ENCODE assay signal across 8 cellular contexts in the genomic region with DNA sequence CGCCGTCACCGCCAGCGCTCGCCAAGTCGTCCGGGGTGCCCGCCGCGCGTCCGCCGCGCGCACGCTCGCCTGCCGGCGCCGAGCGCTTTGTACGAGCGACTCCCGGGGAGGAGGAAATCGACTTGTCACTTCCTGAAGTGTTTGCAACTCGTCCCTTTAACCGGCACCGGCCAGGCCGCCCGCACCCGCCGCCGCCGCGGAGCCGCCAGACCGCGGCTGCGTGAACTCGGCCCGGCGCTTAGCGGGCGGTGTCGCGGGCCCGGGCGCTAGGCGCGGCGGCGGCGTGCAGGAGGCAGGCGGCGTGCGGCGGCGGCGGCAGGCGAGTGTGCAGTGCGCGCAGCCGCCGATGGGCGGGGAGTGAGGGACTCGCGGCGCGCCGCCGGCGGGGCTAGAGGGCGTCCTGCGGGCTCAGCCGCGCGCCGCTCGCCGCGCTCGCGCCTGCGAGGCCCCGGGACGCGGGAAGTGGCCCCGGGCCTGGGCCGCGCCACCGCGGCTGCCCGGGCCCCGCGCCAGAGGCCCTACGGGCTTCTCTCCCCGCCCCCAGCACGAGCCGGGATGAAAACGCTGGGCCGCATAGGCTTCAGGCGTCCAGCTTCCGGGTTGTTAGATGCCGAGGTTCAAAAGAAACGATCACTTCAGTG. TPM values are rescaled to one million over a fixed set of nuclear protein-coding genes. Genes with fewer than 3 reads are reported as not detected.
DNase-seq lines count a peak whose midpoint lies in the region; ATAC-seq, FAIRE-seq and TF ChIP-seq lines count a peak whose summit lies in the region.

A gene with protein sequence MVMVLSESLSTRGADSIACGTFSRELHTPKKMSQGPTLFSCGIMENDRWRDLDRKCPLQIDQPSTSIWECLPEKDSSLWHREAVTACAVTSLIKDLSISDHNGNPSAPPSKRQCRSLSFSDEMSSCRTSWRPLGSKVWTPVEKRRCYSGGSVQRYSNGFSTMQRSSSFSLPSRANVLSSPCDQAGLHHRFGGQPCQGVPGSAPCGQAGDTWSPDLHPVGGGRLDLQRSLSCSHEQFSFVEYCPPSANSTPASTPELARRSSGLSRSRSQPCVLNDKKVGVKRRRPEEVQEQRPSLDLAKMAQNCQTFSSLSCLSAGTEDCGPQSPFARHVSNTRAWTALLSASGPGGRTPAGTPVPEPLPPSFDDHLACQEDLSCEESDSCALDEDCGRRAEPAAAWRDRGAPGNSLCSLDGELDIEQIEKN (minus strand): TSS at position 332 of the 641 bp plus-strand sequence. CDS start 37,665 bp downstream, outside the sequence.

- POLR2A ChIA-PET in activated CD8-positive, alpha-beta memory T cell treated with anti-CD3 and anti-CD28 coated beads for 36 hours (lab: Charles Lee) = interaction anchor here (0.6 kb wide), 1 partner anchor 290 kb away, joined by 5 read pairs; no protein-coding TSS in a partner anchor
- POLR2A ChIA-PET in H1 (lab: Charles Lee; ENCODE audit: partially characterized antibody) = no interaction called here

- H3K18ac ChIP-seq in H1 (ENCODE audit: extremely low read depth, low read length) = no peak within 1 kb of the TSS
- peak within 1 kb of the TSS; percentile 78 to 96 for H3K18ac ChIP-seq in mesenchymal stem cell (ENCODE audit: low read depth in 1 of 2, low read length in 2 of 2)

- peak within 1 kb of the TSS; percentile 90 to 91 for H3K4me2 ChIP-seq in H1 (ENCODE audit: insufficient read depth in 1 of 2, low read depth in 2 of 2, low read length in 2 of 2)
- peak within 1 kb of the TSS; percentile 99 for H3K4me2 ChIP-seq in mesenchymal stem cell (ENCODE audit: low read length, poor library complexity, severe bottlenecking)

- TF ChIP-seq RAD21 in H1 (IDR thresholded peaks at IDR 0.05 in 1 of 2, conservative IDR thresholded peaks at IDR 0.05 in 1 of 2; ENCODE audit: low read depth in 2 of 2, low read length in 2 of 2) = no peak

- no peak within 1 kb of the TSS for H3K27ac ChIP-seq in H1 (ENCODE audit: low read depth, low read length)
- H3K27ac ChIP-seq in mesenchymal stem cell (ENCODE audit: low read length, poor library complexity, severe bottlenecking) = peak within 1 kb of the TSS; percentile 13

- no peak within 1 kb of the TSS for H3K56ac ChIP-seq in H1 (replicated peaks; ENCODE audit: insufficient read length, low read depth, low read length)

- no peak within 1 kb of the TSS for H3K4ac ChIP-seq in H1 (replicated peaks; ENCODE audit: insufficient read length, low read depth, low read length)
- peak within 1 kb of the TSS in 1 of 2 experiments; percentile 67 for H3K4ac ChIP-seq in mesenchymal stem cell (ENCODE audit: low read depth in 1 of 2, low read length in 2 of 2)

- H2BK12ac ChIP-seq in H1 (ENCODE audit: low read depth, low read length) (no peak within 1 kb of the TSS), mesenchymal stem cell (ENCODE audit: low read length in 2 of 2) (no peak within 1 kb of the TSS)

- H2AK5ac ChIP-seq in H1 (ENCODE audit: low read depth, low read length) (no peak within 1 kb of the TSS), mesenchymal stem cell (ENCODE audit: low read length, severe bottlenecking) (no peak within 1 kb of the TSS)

- CTCF ChIA-PET in activated CD8-positive, alpha-beta memory T cell treated with anti-CD3 and anti-CD28 coated beads for 36 hours (lab: Charles Lee) = interaction anchor here (1.1 to 1.7 kb wide), 3 partner anchors 21 to 95 kb away, joined by 3 read pairs; no protein-coding TSS in a partner anchor
- CTCF ChIA-PET in H1 (lab: Charles Lee; ENCODE audit: partially characterized antibody) = interaction anchor here (1.2 to 4.1 kb wide), 5 partner anchors 10 to 214 kb away, joined by 3 to 17 read pairs (median 9); no protein-coding TSS in a partner anchor

- H2BK20ac ChIP-seq in H1 (ENCODE audit: low read length) = no peak within 1 kb of the TSS

- no peak within 1 kb of the TSS for H2AFZ ChIP-seq in H1 (ENCODE audit: low read length)
- peak within 1 kb of the TSS; percentile 69 for H2AFZ ChIP-seq in mesenchymal stem cell (ENCODE audit: low read depth, low read length)

- H3K4me3 ChIP-seq in H1 (ENCODE audit: extremely low read depth in 1 of 4, insufficient read depth in 2 of 4, low read depth in 3 of 4, low read length in 4 of 4) (peak within 1 kb of the TSS; percentile 55 to 78 (median 70)), mesenchymal stem cell (ENCODE audit: insufficient read depth in 1 of 2, low read depth in 1 of 2, low read length in 2 of 2) (peak within 1 kb of the TSS; percentile 80 to 82)

- peak in 1 of 3 experiments; percentile 2; a peak in 1 of 4 replicates for TF ChIP-seq CTCF in H1 (IDR thresholded peaks at IDR 0.05; ENCODE audit: control extremely low read depth in 1 of 3, insufficient read depth in 1 of 3, low read depth in 1 of 3, low read length in 3 of 3)

- peak; percentile 95 for DNase-seq in AG20443 (ENCODE audit: low spot score)
- DNase-seq in NCI-H774 (lab: John Stamatoyannopoulos, UW) = peak; percentile 57
- peak in 1 of 2 experiments; percentile 82 for DNase-seq in H1 (ENCODE audit: low read depth in 1 of 2, low spot score in 2 of 2)
- peak; percentile 82 for DNase-seq in mesenchymal stem cell
- DNase-seq in stimulated activated CD8-positive, alpha-beta memory T cell treated with anti-CD3 and anti-CD28 coated beads, Interleukin-12 subunit alpha, Interleukin-12 subunit beta, amount 100 ng/mL, for 24 hours (ENCODE audit: extremely low read depth) = peak; percentile 60

- H3K4me1 ChIP-seq in H1 (replicated peaks in 1 of 4; ENCODE audit: control insufficient read depth in 3 of 4, insufficient read depth in 4 of 4, low read length in 3 of 4) = peaks cover 17 to 29% (median 20%) of the 10 kb centered on the region in 4 experiments
- peaks cover 9% of the 10 kb centered on the region for H3K4me1 ChIP-seq in mesenchymal stem cell (ENCODE audit: control insufficient read depth, insufficient read depth, low read depth, low read length)

- no peak within 1 kb of the TSS for H4K91ac ChIP-seq in H1 (replicated peaks; ENCODE audit: insufficient read length, low read length)
- no peak within 1 kb of the TSS for H4K91ac ChIP-seq in mesenchymal stem cell (ENCODE audit: low read length)

- peaks cover 5 to 11% of the 10 kb centered on the region in 2 experiments for H4K20me1 ChIP-seq in H1 (replicated peaks in 1 of 2; ENCODE audit: control insufficient read depth in 1 of 2, insufficient read depth in 2 of 2, low read length in 2 of 2)

- H3K23ac ChIP-seq in H1 (ENCODE audit: insufficient read length) = no peak within 1 kb of the TSS
- H3K23ac ChIP-seq in mesenchymal stem cell (ENCODE audit: low read length in 2 of 2) = peak within 1 kb of the TSS in 1 of 2 experiments; percentile 89

- peaks cover 1 to 21% (median 14%) of the 10 kb centered on the region in 4 experiments; a peak in 6 of 7 replicates for H3K27me3 ChIP-seq in H1 (replicated peaks in 1 of 4; ENCODE audit: control insufficient read depth in 3 of 4, extremely low read depth in 1 of 4, insufficient read depth in 3 of 4, low read length in 3 of 4)
- no peaks in the 10 kb centered on the region for H3K27me3 ChIP-seq in mesenchymal stem cell (ENCODE audit: control insufficient read depth in 1 of 2, insufficient read depth in 1 of 2, low read length in 2 of 2)

- H3K9ac ChIP-seq in H1 (replicated peaks in 1 of 4; ENCODE audit: extremely low read depth in 1 of 4, low read depth in 3 of 4, low read length in 3 of 4) = peak within 1 kb of the TSS; percentile 32 to 68 (median 39); a peak in 5 of 7 replicates
- H3K9ac ChIP-seq in mesenchymal stem cell (ENCODE audit: low read length) = peak within 1 kb of the TSS; percentile 87

- no peak for FAIRE-seq in H1 (lab: Jason Lieb, UNC)

- no peak for TF ChIP-seq POLR2A in H1 (IDR thresholded peaks at IDR 0.05; ENCODE audit: control extremely low read depth in 1 of 2, low read depth in 2 of 2, low read length in 2 of 2)

- H3K36me3 ChIP-seq in H1 (ENCODE audit: control insufficient read depth in 2 of 4, insufficient read depth in 4 of 4, low read length in 3 of 4) (no peaks in the 10 kb centered on the region; a peak in 1 of 8 replicates), mesenchymal stem cell (ENCODE audit: control insufficient read depth in 1 of 2, insufficient read depth in 2 of 2, low read depth in 1 of 2, low read length in 2 of 2) (peaks cover 0 to 13% of the 10 kb centered on the region in 2 experiments)

- H3K9me3 ChIP-seq in H1 (ENCODE audit: insufficient read depth in 2 of 2, low read depth in 1 of 2, low read length in 1 of 2) (no peaks in the 10 kb centered on the region), mesenchymal stem cell (ENCODE audit: control insufficient read depth, low read length) (no peaks in the 10 kb centered on the region)

- H3K14ac ChIP-seq in H1 (ENCODE audit: insufficient read length) (no peak within 1 kb of the TSS), mesenchymal stem cell (ENCODE audit: low read length in 2 of 2) (peak within 1 kb of the TSS in 1 of 2 experiments; percentile 44)

- H4K8ac ChIP-seq in H1 (ENCODE audit: extremely low read depth, insufficient read depth, low read length) (peak within 1 kb of the TSS; percentile 88), mesenchymal stem cell (ENCODE audit: low read length) (peak within 1 kb of the TSS; percentile 75)

- 1% methylated on average over 76 of the region's 105 CpGs; no CpG with 5 or more reads in 1 of the 2 experiments for WGBS in H1 (ENCODE audit: extremely low coverage in 1 of 2, insufficient coverage in 1 of 2, insufficient read length in 1 of 2, insufficient replicate concordance in 2 of 2, low coverage in 1 of 2, low lambda C conversion rate in 2 of 2, missing lambda C conversion rate in 1 of 2), 2 experiments
- whole genome bisulfite sequencing in mesenchymal stem cell = 0% methylated on average over 31 of the region's 105 CpGs

- no peak within 1 kb of the TSS for H4K5ac ChIP-seq in H1 (ENCODE audit: insufficient read length, low read depth, low read length)

- H2BK120ac ChIP-seq in H1 (replicated peaks; ENCODE audit: low read depth, low read length) (no peak within 1 kb of the TSS), mesenchymal stem cell (ENCODE audit: low read depth, low read length) (peak within 1 kb of the TSS; percentile 88)

- H3K79me1 ChIP-seq in H1 (ENCODE audit: low read depth, low read length) = peaks cover 2% of the 10 kb centered on the region; the same call in 1 of the 2 replicates
- H3K79me1 ChIP-seq in mesenchymal stem cell (replicated peaks; ENCODE audit: low read length, poor library complexity, severe bottlenecking) = peaks cover 16% of the 10 kb centered on the region

- ATAC-seq in GM18907 (IDR thresholded peaks at IDR 0.05; ENCODE audit: unreplicated experiment) (peak; percentile 63), HG03108 (IDR thresholded peaks at IDR 0.05; ENCODE audit: unreplicated experiment) (peak; percentile 54)

- no peak within 1 kb of the TSS for H2BK15ac ChIP-seq in H1 (ENCODE audit: low read length)
- H2BK15ac ChIP-seq in mesenchymal stem cell (ENCODE audit: low read depth, poor library complexity, severe bottlenecking) = peak within 1 kb of the TSS; percentile 68

- no peaks in the 10 kb centered on the region; a peak in 1 of 4 replicates for H3K79me2 ChIP-seq in H1 (ENCODE audit: control insufficient read depth in 1 of 2, insufficient read depth in 2 of 2, low read length in 2 of 2)

- no peak within 1 kb of the TSS for H2BK5ac ChIP-seq in H1 (ENCODE audit: low read depth, low read length)
- no peak within 1 kb of the TSS for H2BK5ac ChIP-seq in mesenchymal stem cell (ENCODE audit: low read depth, low read length, poor library complexity, severe bottlenecking)

- no peak for TF ChIP-seq EP300 in H1 (IDR thresholded peaks at IDR 0.05; ENCODE audit: borderline replicate concordance in 1 of 2, low read depth in 2 of 2, low read length in 2 of 2)

- peaks cover 14% of the 10 kb centered on the region for H3K23me2 ChIP-seq in H1 (ENCODE audit: low read depth, low read length)

RNA-seq across cellular contexts. Expression of the gene that starts here (rescaled TPM):
- 10 to 100 TPM; 20.6 to 21.5 TPM for total RNA-seq in activated CD8-positive, alpha-beta memory T cell treated with anti-CD3 and anti-CD28 coated beads for 36 hours
- total RNA-seq in H1 (2021; fragmentation: NEBNext Ultra II Directional; extraction: Animal tissue kit (Norgen Biotek cat#: 25700)) = 13.9 and 14.4 TPM in 2 replicates
- polyA plus RNA-seq in H1 (2011; rRNA removed) = 5.3 and 7.9 TPM in 2 replicates
- 6.9 TPM for polyA plus RNA-seq in H1 (2011; cell fraction: cytosol; rRNA removed)
- 9.7 TPM for polyA plus RNA-seq in H1 (2011; cell fraction: nucleus; rRNA removed)
- polyA plus RNA-seq in H1 (2012, experiment 1 of 2) = 6.0 to 8.9 TPM (median 8.6 TPM) in 4 replicates
- polyA plus RNA-seq in H1 (2012, experiment 2 of 2) = 7.8 TPM
- 5.2 TPM for polyA plus RNA-seq in H1 (2013, experiment 1 of 2)
- polyA plus RNA-seq in H1 (2013, experiment 2 of 2) = 5.4 TPM
- polyA minus RNA-seq in H1 (2011; rRNA and poly(A)+ RNA removed) = 15.9 and 18.0 TPM in 2 replicates
- 13.6 TPM for polyA minus RNA-seq in H1 (2011; cell fraction: cytosol; rRNA and poly(A)+ RNA removed)
- polyA minus RNA-seq in H1 (2011; cell fraction: nucleus; rRNA and poly(A)+ RNA removed) = 14.8 TPM
- polyA plus RNA-seq in mesenchymal stem cell (2013, experiment 1 of 2) = 8.0 TPM
- polyA plus RNA-seq in mesenchymal stem cell (2013, experiment 2 of 2) = 7.7 TPM
